12 cellular contexts compared by ENCODE assay signal in genomic region chr3:196757876-196758739, GRCh38. TPM values are rescaled to one million over a fixed set of nuclear protein-coding genes. Genes with fewer than 3 reads are reported as not detected.
DNase-seq lines count a peak whose midpoint lies in the region; ATAC-seq and FAIRE-seq lines count a peak whose summit lies in the region.
"Had no signal": no experiment of that assay in that cellular context is flagged by ENCODE, and none has a peak within 500 bp of the region (broad histone marks: within the 10 kb centered on the region; RNA-seq: fewer than 3 reads in every experiment).

No MANE protein-coding gene starts in this region.

- H3K27me3 Mint-ChIP-seq in activated naive CD8-positive, alpha-beta T cell: no peaks in the 10 kb centered on the region

- H3K36me3 Mint-ChIP-seq in activated naive CD4-positive, alpha-beta T cell treated with anti-CD3 and anti-CD28 coated beads, Interleukin-2, amount 50 U/mL, for 72 hours: peaks cover 32 to 54% of the 10 kb centered on the region in 2 donors
- peaks cover 19% of the 10 kb centered on the region for H3K36me3 Mint-ChIP-seq in activated naive CD8-positive, alpha-beta T cell

- no peak for DNase-seq in activated naive CD4-positive, alpha-beta T cell treated with anti-CD3 and anti-CD28 coated beads, Interleukin-2, amount 50 U/mL, for 72 hours (ENCODE audit: low spot score in 2 of 2)
- DNase-seq in activated naive CD4-positive, alpha-beta T cell treated with anti-CD3 and anti-CD28 coated beads, Interleukin-2, amount 50 U/mL, for 16 hours: no peak
- peak in 1 of 2 donors; percentile 24 for DNase-seq in frontal cortex (ENCODE audit: low spot score in 2 of 2)
- peak in 2 of 49 donors; percentile 19 to 26 for DNase-seq in substantia nigra (lab: John Stamatoyannopoulos, UW)
- DNase-seq in activated gamma-delta T cell treated with Interleukin-2 at 50 U/mL for 16 hours: no peak
- DNase-seq in C1 segment of cervical spinal cord (lab: John Stamatoyannopoulos, UW): no peak
- DNase-seq: DMS79, heart left ventricle, NCI-H446 treated with DMSO at 0.1 percent for 48 hours, pancreas had no signal

- peak overlapping the region; percentile 48 for H3K4me3 Mint-ChIP-seq in activated naive CD8-positive, alpha-beta T cell

- peaks cover 5 to 27% of the 10 kb centered on the region in 2 donors for H3K9me3 Mint-ChIP-seq in activated naive CD4-positive, alpha-beta T cell treated with anti-CD3 and anti-CD28 coated beads, Interleukin-2, amount 50 U/mL, for 72 hours
- no peaks in the 10 kb centered on the region for H3K9me3 Mint-ChIP-seq in activated naive CD8-positive, alpha-beta T cell (ENCODE audit: low read depth)

- peak; percentile 55 for FAIRE-seq in frontal cortex (lab: Jason Lieb, UNC)
- FAIRE-seq: pancreas had no signal

- H3K4me1 Mint-ChIP-seq in activated naive CD8-positive, alpha-beta T cell (ENCODE audit: low read depth): peaks cover 52% of the 10 kb centered on the region

- peak overlapping the region; percentile 72 to 75 for H3K27ac Mint-ChIP-seq in activated naive CD4-positive, alpha-beta T cell treated with anti-CD3 and anti-CD28 coated beads, Interleukin-2, amount 50 U/mL, for 72 hours
- peak overlapping the region; percentile 79 for H3K27ac Mint-ChIP-seq in activated naive CD8-positive, alpha-beta T cell

- H3K27ac ChIP-seq in substantia nigra (ENCODE audit: low read depth, low read length, poor library complexity, severe bottlenecking): peak overlapping the region; percentile 32
- H3K27ac ChIP-seq: heart left ventricle, pancreas had no signal

- ATAC-seq in activated naive CD4-positive, alpha-beta T cell treated with anti-CD3 and anti-CD28 coated beads, Interleukin-2, amount 50 U/mL, for 72 hours: peak; percentile 62 to 81
- ATAC-seq in HG02610 (IDR thresholded peaks at IDR 0.05; ENCODE audit: unreplicated experiment): no peak
- ATAC-seq: pancreas had no signal

RNA-seq across cellular contexts. Expression of gene PAK2, which starts 18.5 kb away (rescaled TPM):
- 100 to 1,000 TPM in 1 of 2 donors, 10 to 100 TPM in 1; 73.5 to 102 TPM for total RNA-seq in activated naive CD4-positive, alpha-beta T cell treated with anti-CD3 and anti-CD28 coated beads, Interleukin-2, amount 50 U/mL, for 72 hours
- total RNA-seq in frontal cortex: 48.1 TPM

RNA-seq across cellular contexts. Expression of gene PIGX, which starts 45.9 kb away (rescaled TPM):
- 10 to 100 TPM; 38.0 to 46.1 TPM for total RNA-seq in activated naive CD4-positive, alpha-beta T cell treated with anti-CD3 and anti-CD28 coated beads, Interleukin-2, amount 50 U/mL, for 72 hours
- 59.9 TPM for total RNA-seq in frontal cortex

RNA-seq across cellular contexts. Expression of gene CEP19, which starts 46.1 kb away (rescaled TPM):
- total RNA-seq in activated naive CD4-positive, alpha-beta T cell treated with anti-CD3 and anti-CD28 coated beads, Interleukin-2, amount 50 U/mL, for 72 hours: 1 to 10 TPM; 2.0 to 5.5 TPM
- 10.6 TPM for total RNA-seq in frontal cortex
